2 cellular contexts compared by ENCODE assay signal in genomic region chr7:129482781-129483180, GRCh38.
TF ChIP-seq lines count a peak whose summit lies in the region.

No MANE protein-coding gene starts in this region.

TF ChIP-seq in IMR-90, 13 proteins besides CTCF, POLR2A, EP300 and RAD21:
- no peak for TF ChIP-seq MAFK (IDR thresholded peaks at IDR 0.05; ENCODE audit: low read depth, low read length)
- no peak for TF ChIP-seq ELK1 (IDR thresholded peaks at IDR 0.05; ENCODE audit: borderline replicate concordance, low read depth, low read length)
- TF ChIP-seq MAZ (IDR thresholded peaks at IDR 0.05; ENCODE audit: borderline replicate concordance, low read depth, low read length): no peak
- TF ChIP-seq SMC3 (IDR thresholded peaks at IDR 0.05; ENCODE audit: low read depth, low read length): no peak
- no peak for TF ChIP-seq USF2 (IDR thresholded peaks at IDR 0.05; ENCODE audit: low read depth, low read length)
- TF ChIP-seq RCOR1 (IDR thresholded peaks at IDR 0.05; ENCODE audit: insufficient replicate concordance, low read length): no peak
- no peak for TF ChIP-seq CHD1 (IDR thresholded peaks at IDR 0.05; ENCODE audit: low read depth, low read length)
- TF ChIP-seq NFE2L2 (IDR thresholded peaks at IDR 0.05; ENCODE audit: low read depth, low read length): no peak

TF ChIP-seq in WTC11, 78 proteins besides CTCF, POLR2A, EP300 and RAD21:
- TF ChIP-seq HMGXB4 (CRISPR knock-in tag; IDR thresholded peaks at IDR 0.05) (no peak), CREB1 (CRISPR knock-in tag; IDR thresholded peaks at IDR 0.05) (no peak)
